ENCODE assay signal across 27 cellular contexts in genomic region chr3:71464613-71465012, GRCh38.
DNase-seq lines count a peak whose midpoint lies in the region; ATAC-seq and TF ChIP-seq lines count a peak whose summit lies in the region.
"Had no signal": no experiment of that assay in that cellular context is flagged by ENCODE, and none has a peak within 500 bp of the region (broad histone marks: within the 10 kb centered on the region; RNA-seq: fewer than 3 reads in every experiment).

No MANE protein-coding gene starts in this region.

- H3K4me1 Mint-ChIP-seq in CD4-positive, alpha-beta T cell (ENCODE audit: low read depth): peaks cover 86% of the 10 kb centered on the region
- peaks cover 47 to 86% (median 77%) of the 10 kb centered on the region in 3 donors for H3K4me1 Mint-ChIP-seq in naive B cell
- H3K4me1 Mint-ChIP-seq: nephron had no signal

- peaks cover 27% of the 10 kb centered on the region for H3K79me1 ChIP-seq in mesenchymal stem cell (replicated peaks; ENCODE audit: low read length, poor library complexity, severe bottlenecking)

- H4K8ac ChIP-seq in mesenchymal stem cell (ENCODE audit: low read length): no peak overlapping the region

- peaks cover 0 to 2% of the 10 kb centered on the region in 2 experiments for H3K36me3 ChIP-seq in mesenchymal stem cell (ENCODE audit: control insufficient read depth in 1 of 2, insufficient read depth in 2 of 2, low read depth in 1 of 2, low read length in 2 of 2)
- H3K36me3 ChIP-seq: colonic mucosa, gastroesophageal sphincter, left ventricle myocardium inferior, ovary had no signal

- no peak overlapping the region for H3K4me3 ChIP-seq in mesenchymal stem cell (ENCODE audit: insufficient read depth in 1 of 2, low read depth in 1 of 2, low read length in 2 of 2)
- H3K4me3 ChIP-seq: colonic mucosa, gastroesophageal sphincter, GM23338, left ventricle myocardium inferior, ovary, smooth muscle cell had no signal

- CTCF ChIA-PET in CD4-positive, alpha-beta T cell (lab: Charles Lee): no interaction called here

- H4K91ac ChIP-seq in mesenchymal stem cell (ENCODE audit: low read length): no peak overlapping the region

- H3K23ac ChIP-seq in mesenchymal stem cell (ENCODE audit: low read length in 2 of 2): no peak overlapping the region

- no peak overlapping the region for H2AFZ ChIP-seq in mesenchymal stem cell (ENCODE audit: low read depth, low read length)
- H2AFZ ChIP-seq: GM23338 had no signal

- DNase-seq in CD4-positive, alpha-beta T cell: no peak
- DNase-seq in SKM-1 treated with dmso at 0.1 percent for 144 hours (lab: John Stamatoyannopoulos, UW; ENCODE audit: unreplicated experiment) (peak; percentile 87), naive B cell (no peak), NCI-H1436 (lab: John Stamatoyannopoulos, UW) (no peak), LoVo (ENCODE audit: low spot score) (no peak), mesenchymal stem cell (no peak)
- DNase-seq: activated CD4-positive, alpha-beta memory T cell treated with anti-CD3 and anti-CD28 coated beads for 36 hours; activated gamma-delta T cell treated with Interleukin-2 at 50 U/mL for 16 hours; colonic mucosa; hypothalamus; KG1; left ventricle myocardium inferior; midbrain; NCI-H1694 treated with DMSO at 0.1 percent for 48 hours; NCI-H2171; NCI-H510A treated with DMSO at 0.1 percent for 48 hours; ovary; retina; RPMI8226; SK-N-SH; stimulated activated CD4-positive, alpha-beta T cell treated with anti-CD3 and anti-CD28 coated beads, Interleukin-2, amount 100 ng/mL, for 24 hours; stimulated activated naive CD4-positive, alpha-beta T cell treated with Interleukin-2 at 50 U/mL for 16 hours had no signal

- no peak overlapping the region for H2BK15ac ChIP-seq in mesenchymal stem cell (ENCODE audit: low read depth, poor library complexity, severe bottlenecking)

- H3K36me3 Mint-ChIP-seq in CD4-positive, alpha-beta T cell (ENCODE audit: low read depth): peaks cover 98% of the 10 kb centered on the region
- H3K36me3 Mint-ChIP-seq in naive B cell: peaks cover 8 to 29% of the 10 kb centered on the region in 2 donors

- H3K4me1 ChIP-seq in mesenchymal stem cell (ENCODE audit: control insufficient read depth, insufficient read depth, low read depth, low read length): peaks cover 1% of the 10 kb centered on the region
- H3K4me1 ChIP-seq: colonic mucosa had no signal

- H2AK5ac ChIP-seq in mesenchymal stem cell (ENCODE audit: low read length, severe bottlenecking): no peak overlapping the region

- H3K4ac ChIP-seq in mesenchymal stem cell (ENCODE audit: low read depth in 1 of 2, low read length in 2 of 2): no peak overlapping the region

- H3K27ac Mint-ChIP-seq in CD4-positive, alpha-beta T cell: peak overlapping the region; percentile 50
- peak overlapping the region; percentile 57 to 95 (median 78) for H3K27ac Mint-ChIP-seq in naive B cell
- H3K27ac Mint-ChIP-seq: activated CD4-positive, alpha-beta memory T cell treated with anti-CD3 and anti-CD28 coated beads for 36 hours; GM23338; nephron had no signal

- H3K9ac ChIP-seq in mesenchymal stem cell (ENCODE audit: low read length): no peak overlapping the region
- H3K9ac ChIP-seq: SK-N-SH had no signal

- H3K27me3 Mint-ChIP-seq in CD4-positive, alpha-beta T cell: no peaks in the 10 kb centered on the region
- H3K27me3 Mint-ChIP-seq in naive B cell: no peaks in the 10 kb centered on the region
- H3K27me3 Mint-ChIP-seq: activated CD4-positive, alpha-beta memory T cell treated with anti-CD3 and anti-CD28 coated beads for 36 hours had no signal

- H3K27ac ChIP-seq in C4-2B (peak overlapping the region; percentile 46), mesenchymal stem cell (ENCODE audit: low read length, poor library complexity, severe bottlenecking) (no peak overlapping the region)
- no peak overlapping the region for H3K27ac ChIP-seq in CD4-positive, alpha-beta T cell (ENCODE audit: low read depth, low read length)
- H3K27ac ChIP-seq: colonic mucosa, gastroesophageal sphincter, left ventricle myocardium inferior, ovary had no signal

- POLR2A ChIA-PET in CD4-positive, alpha-beta T cell (lab: Charles Lee): interaction anchor here (1.6 to 2.0 kb wide), 2 partner anchors 12 to 21 kb away, joined by 5 read pairs; no protein-coding TSS in a partner anchor

- H3K4me3 Mint-ChIP-seq in CD4-positive, alpha-beta T cell: no peak overlapping the region
- peak overlapping the region in 3 of 8 donors; percentile 34 to 41 (median 41) for H3K4me3 Mint-ChIP-seq in naive B cell
- H3K4me3 Mint-ChIP-seq: activated CD4-positive, alpha-beta memory T cell treated with anti-CD3 and anti-CD28 coated beads for 36 hours; GM23338; nephron had no signal

- no peaks in the 10 kb centered on the region for H3K27me3 ChIP-seq in CD4-positive, alpha-beta T cell (ENCODE audit: control insufficient read depth, insufficient read depth, low read length)
- no peaks in the 10 kb centered on the region for H3K27me3 ChIP-seq in mesenchymal stem cell (ENCODE audit: control insufficient read depth in 1 of 2, insufficient read depth in 1 of 2, low read length in 2 of 2)
- H3K27me3 ChIP-seq: colonic mucosa, gastroesophageal sphincter, ovary had no signal

- ATAC-seq in CD4-positive, alpha-beta T cell (ENCODE audit: poor library complexity): no peak
- peak; percentile 64 to 68 for ATAC-seq in naive B cell (ENCODE audit: low read depth in 2 of 2)
- ATAC-seq: gastroesophageal sphincter, GM23338 had no signal

- H3K9me3 ChIP-seq in CD4-positive, alpha-beta T cell (ENCODE audit: control insufficient read depth, low read length): no peaks in the 10 kb centered on the region
- no peaks in the 10 kb centered on the region for H3K9me3 ChIP-seq in mesenchymal stem cell (ENCODE audit: control insufficient read depth, low read length)
- H3K9me3 ChIP-seq: colonic mucosa, gastroesophageal sphincter, left ventricle myocardium inferior, ovary, SK-N-SH had no signal

- no peak overlapping the region for H3K18ac ChIP-seq in mesenchymal stem cell (ENCODE audit: low read depth in 1 of 2, low read length in 2 of 2)

- H2BK120ac ChIP-seq in mesenchymal stem cell (ENCODE audit: low read depth, low read length): no peak overlapping the region

- no peak overlapping the region for H2BK12ac ChIP-seq in mesenchymal stem cell (ENCODE audit: low read length in 2 of 2)

- no peak for TF ChIP-seq CTCF in C4-2B (conservative IDR thresholded peaks at IDR 0.05)
- no peak for TF ChIP-seq CTCF in CD4-positive, alpha-beta T cell (IDR thresholded peaks at IDR 0.05)

- H2BK5ac ChIP-seq in mesenchymal stem cell (ENCODE audit: low read depth, low read length, poor library complexity, severe bottlenecking): no peak overlapping the region

- H3K9me3 Mint-ChIP-seq in CD4-positive, alpha-beta T cell: no peaks in the 10 kb centered on the region
- H3K9me3 Mint-ChIP-seq in naive B cell: peaks cover 0 to 3% (median 0%) of the 10 kb centered on the region in 7 donors
- H3K9me3 Mint-ChIP-seq: activated CD4-positive, alpha-beta memory T cell treated with anti-CD3 and anti-CD28 coated beads for 36 hours; GM23338; nephron had no signal

- intact Hi-C loops in CD4-positive, alpha-beta T cell (cut with DNase I, micrococcal nuclease): loop anchor here in 1 of 2 experiments (5.0 kb wide), 1 partner anchor 38 kb away; no protein-coding TSS in a partner anchor

- 100% methylated on average over 2 of the region's 2 CpGs for WGBS in mesenchymal stem cell

- H3K4me2 ChIP-seq in mesenchymal stem cell (ENCODE audit: low read length, poor library complexity, severe bottlenecking): no peak overlapping the region
- H3K4me2 ChIP-seq: GM23338, SK-N-SH, smooth muscle cell had no signal

- no peak overlapping the region for H3K14ac ChIP-seq in mesenchymal stem cell (ENCODE audit: low read length in 2 of 2)
